ENCODE assay signal across 1 cellular context in the genomic region with DNA sequence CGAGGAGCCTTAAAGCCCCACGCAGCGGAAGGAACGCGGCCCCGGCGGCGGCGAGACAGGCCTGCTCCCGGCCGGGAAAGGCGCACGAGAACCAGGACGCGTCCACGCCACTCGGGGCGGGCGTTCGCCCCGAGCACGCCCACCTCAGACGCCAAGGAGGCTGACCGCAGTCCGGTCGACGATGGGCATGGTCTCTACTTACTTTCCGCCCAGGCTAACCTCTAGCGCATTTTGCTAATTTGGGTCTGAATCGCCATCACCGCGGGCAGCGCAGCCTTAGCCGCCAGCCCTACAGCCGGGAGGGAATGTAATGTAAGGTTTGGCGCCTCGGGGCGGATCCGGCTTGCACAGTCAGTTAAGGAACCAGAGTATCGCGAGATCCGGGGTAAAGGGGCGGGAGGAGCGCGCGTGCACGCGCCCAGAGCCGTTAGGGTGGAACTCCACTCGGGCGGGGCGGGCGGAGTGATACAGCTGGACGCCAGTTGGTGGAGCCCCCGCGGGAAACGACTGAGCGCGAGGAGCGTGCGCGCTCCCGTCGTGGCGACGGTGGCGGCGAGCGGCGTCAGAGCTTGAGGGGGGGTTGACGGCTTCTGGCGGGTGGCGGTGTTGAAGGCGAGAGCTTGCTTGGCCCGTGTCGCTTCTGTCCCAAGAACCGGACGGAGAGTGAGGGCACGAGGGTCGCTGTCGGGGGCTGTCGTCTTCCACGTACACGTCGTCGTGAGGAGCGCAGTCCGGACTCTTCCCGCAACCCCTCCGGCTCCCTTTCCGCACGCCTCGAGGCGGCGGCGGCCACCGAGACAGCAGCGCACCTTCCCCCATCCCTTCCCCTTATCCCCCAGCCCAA.
A peak's percentile ranks its signal among the peaks of the same experiment; 100 is the strongest.
TF ChIP-seq lines count a peak whose summit lies in the region.

A gene with protein sequence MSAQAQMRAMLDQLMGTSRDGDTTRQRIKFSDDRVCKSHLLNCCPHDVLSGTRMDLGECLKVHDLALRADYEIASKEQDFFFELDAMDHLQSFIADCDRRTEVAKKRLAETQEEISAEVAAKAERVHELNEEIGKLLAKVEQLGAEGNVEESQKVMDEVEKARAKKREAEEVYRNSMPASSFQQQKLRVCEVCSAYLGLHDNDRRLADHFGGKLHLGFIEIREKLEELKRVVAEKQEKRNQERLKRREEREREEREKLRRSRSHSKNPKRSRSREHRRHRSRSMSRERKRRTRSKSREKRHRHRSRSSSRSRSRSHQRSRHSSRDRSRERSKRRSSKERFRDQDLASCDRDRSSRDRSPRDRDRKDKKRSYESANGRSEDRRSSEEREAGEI (plus strand): TSS at position 529 of the 844 bp plus-strand sequence. CDS start 368 bp downstream, outside the sequence.

TF ChIP-seq in GM12878, 131 proteins besides CTCF, POLR2A, EP300 and RAD21 (continued from another document and continues in another):
- TF ChIP-seq, protein P1, sequence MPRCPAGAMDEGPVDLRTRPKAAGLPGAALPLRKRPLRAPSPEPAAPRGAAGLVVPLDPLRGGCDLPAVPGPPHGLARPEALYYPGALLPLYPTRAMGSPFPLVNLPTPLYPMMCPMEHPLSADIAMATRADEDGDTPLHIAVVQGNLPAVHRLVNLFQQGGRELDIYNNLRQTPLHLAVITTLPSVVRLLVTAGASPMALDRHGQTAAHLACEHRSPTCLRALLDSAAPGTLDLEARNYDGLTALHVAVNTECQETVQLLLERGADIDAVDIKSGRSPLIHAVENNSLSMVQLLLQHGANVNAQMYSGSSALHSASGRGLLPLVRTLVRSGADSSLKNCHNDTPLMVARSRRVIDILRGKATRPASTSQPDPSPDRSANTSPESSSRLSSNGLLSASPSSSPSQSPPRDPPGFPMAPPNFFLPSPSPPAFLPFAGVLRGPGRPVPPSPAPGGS (IDR thresholded peaks at IDR 0.05; ENCODE audit: borderline replicate concordance, insufficient read depth, low read depth, low read length, poor library complexity, severe bottlenecking) = peak; percentile 20
- TF ChIP-seq CEBPB (IDR thresholded peaks at IDR 0.05; ENCODE audit: borderline replicate concordance in 1 of 2, low read depth in 2 of 2, low read length in 2 of 2) (no peak), YBX1 (IDR thresholded peaks at IDR 0.05) (no peak), SREBF2 (IDR thresholded peaks at IDR 0.05; ENCODE audit: low read length) (no peak), ZNF217 (IDR thresholded peaks at IDR 0.05) (no peak), TCF3 (IDR thresholded peaks at IDR 0.05; ENCODE audit: borderline replicate concordance, insufficient read depth, low read depth, low read length) (peak; percentile 53; the same call in 1 of the 2 replicates), EZH2 (IDR thresholded peaks at IDR 0.05; ENCODE audit: borderline replicate concordance, control insufficient read depth, low read depth, low read length) (no peak), EGR1 (IDR thresholded peaks at IDR 0.05; ENCODE audit: borderline replicate concordance in 1 of 2, low read depth in 2 of 2, low read length in 2 of 2) (peak; percentile 19 to 92; a peak in 2 of 3 replicates), POLR2AphosphoS5 (IDR thresholded peaks at IDR 0.05; ENCODE audit: low read length) (peak; percentile 98), YY1 (IDR thresholded peaks at IDR 0.05; ENCODE audit: low read depth, low read length) (peak; percentile 74), SRF (IDR thresholded peaks at IDR 0.05; ENCODE audit: low read depth in 2 of 2, low read length in 2 of 2) (0 out of 4 replicates have a peak, but pooled peaks of 1 of the 2 experiments have one; percentile 18), FOXM1 (IDR thresholded peaks at IDR 0.05; ENCODE audit: low read depth, low read length) (no peak), CREM (IDR thresholded peaks at IDR 0.05; ENCODE audit: low read depth) (peak; percentile 83), BACH1 (IDR thresholded peaks at IDR 0.05; ENCODE audit: borderline replicate concordance) (peak; percentile 83), NFIC (IDR thresholded peaks at IDR 0.05; ENCODE audit: low read depth, low read length) (no peak), TARDBP (IDR thresholded peaks at IDR 0.05; ENCODE audit: borderline replicate concordance) (no peak; the same call in 1 of the 2 replicates), ZNF207 (IDR thresholded peaks at IDR 0.05; ENCODE audit: borderline replicate concordance) (peak; percentile 64; the same call in 1 of the 2 replicates), DPF2 (IDR thresholded peaks at IDR 0.05) (peak; percentile 65), TCF12 (IDR thresholded peaks at IDR 0.05; ENCODE audit: low read depth, low read length) (peak; percentile 52; the same call in 1 of the 2 replicates), BRCA1 (IDR thresholded peaks at IDR 0.05; ENCODE audit: low read depth, low read length) (peak; percentile 98), PML (IDR thresholded peaks at IDR 0.05; ENCODE audit: low read length) (peak; percentile 99), IKZF2 (IDR thresholded peaks at IDR 0.05) (peak; percentile 61 to 70; a peak in 3 of 4 replicates), MXI1 (IDR thresholded peaks at IDR 0.05; ENCODE audit: low read depth, low read length) (peak; percentile 92), CBX5 (IDR thresholded peaks at IDR 0.05; ENCODE audit: low read depth) (peak; percentile 22; the same call in 1 of the 2 replicates), CREB1 (IDR thresholded peaks at IDR 0.05; ENCODE audit: low read depth) (peak; percentile 87), BCL11A (IDR thresholded peaks at IDR 0.05; ENCODE audit: low read depth, low read length) (no peak; the same call in 1 of the 2 replicates)
- TF ChIP-seq, protein P2, sequence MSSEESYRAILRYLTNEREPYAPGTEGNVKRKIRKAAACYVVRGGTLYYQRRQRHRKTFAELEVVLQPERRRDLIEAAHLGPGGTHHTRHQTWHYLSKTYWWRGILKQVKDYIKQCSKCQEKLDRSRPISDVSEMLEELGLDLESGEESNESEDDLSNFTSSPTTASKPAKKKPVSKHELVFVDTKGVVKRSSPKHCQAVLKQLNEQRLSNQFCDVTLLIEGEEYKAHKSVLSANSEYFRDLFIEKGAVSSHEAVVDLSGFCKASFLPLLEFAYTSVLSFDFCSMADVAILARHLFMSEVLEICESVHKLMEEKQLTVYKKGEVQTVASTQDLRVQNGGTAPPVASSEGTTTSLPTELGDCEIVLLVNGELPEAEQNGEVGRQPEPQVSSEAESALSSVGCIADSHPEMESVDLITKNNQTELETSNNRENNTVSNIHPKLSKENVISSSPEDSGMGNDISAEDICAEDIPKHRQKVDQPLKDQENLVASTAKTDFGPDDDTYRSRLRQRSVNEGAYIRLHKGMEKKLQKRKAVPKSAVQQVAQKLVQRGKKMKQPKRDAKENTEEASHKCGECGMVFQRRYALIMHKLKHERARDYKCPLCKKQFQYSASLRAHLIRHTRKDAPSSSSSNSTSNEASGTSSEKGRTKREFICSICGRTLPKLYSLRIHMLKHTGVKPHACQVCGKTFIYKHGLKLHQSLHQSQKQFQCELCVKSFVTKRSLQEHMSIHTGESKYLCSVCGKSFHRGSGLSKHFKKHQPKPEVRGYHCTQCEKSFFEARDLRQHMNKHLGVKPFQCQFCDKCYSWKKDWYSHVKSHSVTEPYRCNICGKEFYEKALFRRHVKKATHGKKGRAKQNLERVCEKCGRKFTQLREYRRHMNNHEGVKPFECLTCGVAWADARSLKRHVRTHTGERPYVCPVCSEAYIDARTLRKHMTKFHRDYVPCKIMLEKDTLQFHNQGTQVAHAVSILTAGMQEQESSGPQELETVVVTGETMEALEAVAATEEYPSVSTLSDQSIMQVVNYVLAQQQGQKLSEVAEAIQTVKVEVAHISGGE (CRISPR knock-in tag; IDR thresholded peaks at IDR 0.05) = no peak
- TF ChIP-seq, protein P3, sequence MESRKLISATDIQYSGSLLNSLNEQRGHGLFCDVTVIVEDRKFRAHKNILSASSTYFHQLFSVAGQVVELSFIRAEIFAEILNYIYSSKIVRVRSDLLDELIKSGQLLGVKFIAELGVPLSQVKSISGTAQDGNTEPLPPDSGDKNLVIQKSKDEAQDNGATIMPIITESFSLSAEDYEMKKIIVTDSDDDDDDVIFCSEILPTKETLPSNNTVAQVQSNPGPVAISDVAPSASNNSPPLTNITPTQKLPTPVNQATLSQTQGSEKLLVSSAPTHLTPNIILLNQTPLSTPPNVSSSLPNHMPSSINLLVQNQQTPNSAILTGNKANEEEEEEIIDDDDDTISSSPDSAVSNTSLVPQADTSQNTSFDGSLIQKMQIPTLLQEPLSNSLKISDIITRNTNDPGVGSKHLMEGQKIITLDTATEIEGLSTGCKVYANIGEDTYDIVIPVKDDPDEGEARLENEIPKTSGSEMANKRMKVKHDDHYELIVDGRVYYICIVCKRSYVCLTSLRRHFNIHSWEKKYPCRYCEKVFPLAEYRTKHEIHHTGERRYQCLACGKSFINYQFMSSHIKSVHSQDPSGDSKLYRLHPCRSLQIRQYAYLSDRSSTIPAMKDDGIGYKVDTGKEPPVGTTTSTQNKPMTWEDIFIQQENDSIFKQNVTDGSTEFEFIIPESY (IDR thresholded peaks at IDR 0.05) = no peak
- TF ChIP-seq, protein P4, sequence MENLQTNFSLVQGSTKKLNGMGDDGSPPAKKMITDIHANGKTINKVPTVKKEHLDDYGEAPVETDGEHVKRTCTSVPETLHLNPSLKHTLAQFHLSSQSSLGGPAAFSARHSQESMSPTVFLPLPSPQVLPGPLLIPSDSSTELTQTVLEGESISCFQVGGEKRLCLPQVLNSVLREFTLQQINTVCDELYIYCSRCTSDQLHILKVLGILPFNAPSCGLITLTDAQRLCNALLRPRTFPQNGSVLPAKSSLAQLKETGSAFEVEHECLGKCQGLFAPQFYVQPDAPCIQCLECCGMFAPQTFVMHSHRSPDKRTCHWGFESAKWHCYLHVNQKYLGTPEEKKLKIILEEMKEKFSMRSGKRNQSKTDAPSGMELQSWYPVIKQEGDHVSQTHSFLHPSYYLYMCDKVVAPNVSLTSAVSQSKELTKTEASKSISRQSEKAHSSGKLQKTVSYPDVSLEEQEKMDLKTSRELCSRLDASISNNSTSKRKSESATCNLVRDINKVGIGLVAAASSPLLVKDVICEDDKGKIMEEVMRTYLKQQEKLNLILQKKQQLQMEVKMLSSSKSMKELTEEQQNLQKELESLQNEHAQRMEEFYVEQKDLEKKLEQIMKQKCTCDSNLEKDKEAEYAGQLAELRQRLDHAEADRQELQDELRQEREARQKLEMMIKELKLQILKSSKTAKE (IDR thresholded peaks at IDR 0.05; ENCODE audit: low read depth, poor library complexity, severe bottlenecking) = no peak
- TF ChIP-seq, protein P5, sequence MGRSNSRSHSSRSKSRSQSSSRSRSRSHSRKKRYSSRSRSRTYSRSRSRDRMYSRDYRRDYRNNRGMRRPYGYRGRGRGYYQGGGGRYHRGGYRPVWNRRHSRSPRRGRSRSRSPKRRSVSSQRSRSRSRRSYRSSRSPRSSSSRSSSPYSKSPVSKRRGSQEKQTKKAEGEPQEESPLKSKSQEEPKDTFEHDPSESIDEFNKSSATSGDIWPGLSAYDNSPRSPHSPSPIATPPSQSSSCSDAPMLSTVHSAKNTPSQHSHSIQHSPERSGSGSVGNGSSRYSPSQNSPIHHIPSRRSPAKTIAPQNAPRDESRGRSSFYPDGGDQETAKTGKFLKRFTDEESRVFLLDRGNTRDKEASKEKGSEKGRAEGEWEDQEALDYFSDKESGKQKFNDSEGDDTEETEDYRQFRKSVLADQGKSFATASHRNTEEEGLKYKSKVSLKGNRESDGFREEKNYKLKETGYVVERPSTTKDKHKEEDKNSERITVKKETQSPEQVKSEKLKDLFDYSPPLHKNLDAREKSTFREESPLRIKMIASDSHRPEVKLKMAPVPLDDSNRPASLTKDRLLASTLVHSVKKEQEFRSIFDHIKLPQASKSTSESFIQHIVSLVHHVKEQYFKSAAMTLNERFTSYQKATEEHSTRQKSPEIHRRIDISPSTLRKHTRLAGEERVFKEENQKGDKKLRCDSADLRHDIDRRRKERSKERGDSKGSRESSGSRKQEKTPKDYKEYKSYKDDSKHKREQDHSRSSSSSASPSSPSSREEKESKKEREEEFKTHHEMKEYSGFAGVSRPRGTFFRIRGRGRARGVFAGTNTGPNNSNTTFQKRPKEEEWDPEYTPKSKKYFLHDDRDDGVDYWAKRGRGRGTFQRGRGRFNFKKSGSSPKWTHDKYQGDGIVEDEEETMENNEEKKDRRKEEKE (IDR thresholded peaks at IDR 0.05) = no peak
- TF ChIP-seq, protein P6, sequence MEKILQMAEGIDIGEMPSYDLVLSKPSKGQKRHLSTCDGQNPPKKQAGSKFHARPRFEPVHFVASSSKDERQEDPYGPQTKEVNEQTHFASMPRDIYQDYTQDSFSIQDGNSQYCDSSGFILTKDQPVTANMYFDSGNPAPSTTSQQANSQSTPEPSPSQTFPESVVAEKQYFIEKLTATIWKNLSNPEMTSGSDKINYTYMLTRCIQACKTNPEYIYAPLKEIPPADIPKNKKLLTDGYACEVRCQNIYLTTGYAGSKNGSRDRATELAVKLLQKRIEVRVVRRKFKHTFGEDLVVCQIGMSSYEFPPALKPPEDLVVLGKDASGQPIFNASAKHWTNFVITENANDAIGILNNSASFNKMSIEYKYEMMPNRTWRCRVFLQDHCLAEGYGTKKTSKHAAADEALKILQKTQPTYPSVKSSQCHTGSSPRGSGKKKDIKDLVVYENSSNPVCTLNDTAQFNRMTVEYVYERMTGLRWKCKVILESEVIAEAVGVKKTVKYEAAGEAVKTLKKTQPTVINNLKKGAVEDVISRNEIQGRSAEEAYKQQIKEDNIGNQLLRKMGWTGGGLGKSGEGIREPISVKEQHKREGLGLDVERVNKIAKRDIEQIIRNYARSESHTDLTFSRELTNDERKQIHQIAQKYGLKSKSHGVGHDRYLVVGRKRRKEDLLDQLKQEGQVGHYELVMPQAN (conservative IDR thresholded peaks at IDR 0.05) = peak; percentile 79
- TF ChIP-seq, protein P7, sequence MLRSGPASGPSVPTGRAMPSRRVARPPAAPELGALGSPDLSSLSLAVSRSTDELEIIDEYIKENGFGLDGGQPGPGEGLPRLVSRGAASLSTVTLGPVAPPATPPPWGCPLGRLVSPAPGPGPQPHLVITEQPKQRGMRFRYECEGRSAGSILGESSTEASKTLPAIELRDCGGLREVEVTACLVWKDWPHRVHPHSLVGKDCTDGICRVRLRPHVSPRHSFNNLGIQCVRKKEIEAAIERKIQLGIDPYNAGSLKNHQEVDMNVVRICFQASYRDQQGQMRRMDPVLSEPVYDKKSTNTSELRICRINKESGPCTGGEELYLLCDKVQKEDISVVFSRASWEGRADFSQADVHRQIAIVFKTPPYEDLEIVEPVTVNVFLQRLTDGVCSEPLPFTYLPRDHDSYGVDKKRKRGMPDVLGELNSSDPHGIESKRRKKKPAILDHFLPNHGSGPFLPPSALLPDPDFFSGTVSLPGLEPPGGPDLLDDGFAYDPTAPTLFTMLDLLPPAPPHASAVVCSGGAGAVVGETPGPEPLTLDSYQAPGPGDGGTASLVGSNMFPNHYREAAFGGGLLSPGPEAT (IDR thresholded peaks at IDR 0.05; ENCODE audit: low read depth) = peak; percentile 57
- TF ChIP-seq, protein P8, sequence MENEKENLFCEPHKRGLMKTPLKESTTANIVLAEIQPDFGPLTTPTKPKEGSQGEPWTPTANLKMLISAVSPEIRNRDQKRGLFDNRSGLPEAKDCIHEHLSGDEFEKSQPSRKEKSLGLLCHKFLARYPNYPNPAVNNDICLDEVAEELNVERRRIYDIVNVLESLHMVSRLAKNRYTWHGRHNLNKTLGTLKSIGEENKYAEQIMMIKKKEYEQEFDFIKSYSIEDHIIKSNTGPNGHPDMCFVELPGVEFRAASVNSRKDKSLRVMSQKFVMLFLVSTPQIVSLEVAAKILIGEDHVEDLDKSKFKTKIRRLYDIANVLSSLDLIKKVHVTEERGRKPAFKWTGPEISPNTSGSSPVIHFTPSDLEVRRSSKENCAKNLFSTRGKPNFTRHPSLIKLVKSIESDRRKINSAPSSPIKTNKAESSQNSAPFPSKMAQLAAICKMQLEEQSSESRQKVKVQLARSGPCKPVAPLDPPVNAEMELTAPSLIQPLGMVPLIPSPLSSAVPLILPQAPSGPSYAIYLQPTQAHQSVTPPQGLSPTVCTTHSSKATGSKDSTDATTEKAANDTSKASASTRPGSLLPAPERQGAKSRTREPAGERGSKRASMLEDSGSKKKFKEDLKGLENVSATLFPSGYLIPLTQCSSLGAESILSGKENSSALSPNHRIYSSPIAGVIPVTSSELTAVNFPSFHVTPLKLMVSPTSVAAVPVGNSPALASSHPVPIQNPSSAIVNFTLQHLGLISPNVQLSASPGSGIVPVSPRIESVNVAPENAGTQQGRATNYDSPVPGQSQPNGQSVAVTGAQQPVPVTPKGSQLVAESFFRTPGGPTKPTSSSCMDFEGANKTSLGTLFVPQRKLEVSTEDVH (IDR thresholded peaks at IDR 0.05; ENCODE audit: low read depth, partially characterized antibody) = peak; percentile 91
